ENCODE assay signal across 1 cellular context in the genomic region with DNA sequence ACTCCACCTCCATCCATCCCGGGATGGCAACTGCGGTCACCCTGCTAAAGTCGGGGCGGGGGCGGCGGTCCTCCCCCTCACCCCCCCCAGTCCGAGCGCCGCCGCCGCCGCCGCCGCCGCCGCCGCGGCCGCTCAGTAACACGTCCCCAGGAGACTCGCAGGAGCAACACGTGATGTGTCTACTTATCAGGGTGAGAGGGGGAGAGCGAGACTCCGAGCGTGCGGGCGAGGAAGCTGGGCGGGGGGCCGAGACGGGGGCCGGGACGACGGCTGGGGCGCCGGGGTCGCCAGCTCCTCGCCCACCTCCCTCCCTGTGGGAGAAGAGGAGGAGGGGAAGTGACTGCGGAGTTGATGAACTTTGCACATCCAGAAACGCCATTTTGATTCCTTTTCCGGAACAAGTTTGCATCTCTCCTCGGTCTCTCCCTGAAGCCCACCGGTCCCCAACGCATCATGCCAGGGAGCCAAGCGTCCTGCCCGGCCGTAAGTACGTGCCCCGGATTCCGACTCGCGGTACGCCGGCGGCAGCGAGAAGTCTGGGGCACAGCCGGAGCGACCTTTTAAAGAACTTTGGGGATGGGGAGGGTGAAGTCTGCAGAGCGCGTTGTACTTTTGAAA.
TF ChIP-seq lines count a peak whose summit lies in the region.

A gene with protein sequence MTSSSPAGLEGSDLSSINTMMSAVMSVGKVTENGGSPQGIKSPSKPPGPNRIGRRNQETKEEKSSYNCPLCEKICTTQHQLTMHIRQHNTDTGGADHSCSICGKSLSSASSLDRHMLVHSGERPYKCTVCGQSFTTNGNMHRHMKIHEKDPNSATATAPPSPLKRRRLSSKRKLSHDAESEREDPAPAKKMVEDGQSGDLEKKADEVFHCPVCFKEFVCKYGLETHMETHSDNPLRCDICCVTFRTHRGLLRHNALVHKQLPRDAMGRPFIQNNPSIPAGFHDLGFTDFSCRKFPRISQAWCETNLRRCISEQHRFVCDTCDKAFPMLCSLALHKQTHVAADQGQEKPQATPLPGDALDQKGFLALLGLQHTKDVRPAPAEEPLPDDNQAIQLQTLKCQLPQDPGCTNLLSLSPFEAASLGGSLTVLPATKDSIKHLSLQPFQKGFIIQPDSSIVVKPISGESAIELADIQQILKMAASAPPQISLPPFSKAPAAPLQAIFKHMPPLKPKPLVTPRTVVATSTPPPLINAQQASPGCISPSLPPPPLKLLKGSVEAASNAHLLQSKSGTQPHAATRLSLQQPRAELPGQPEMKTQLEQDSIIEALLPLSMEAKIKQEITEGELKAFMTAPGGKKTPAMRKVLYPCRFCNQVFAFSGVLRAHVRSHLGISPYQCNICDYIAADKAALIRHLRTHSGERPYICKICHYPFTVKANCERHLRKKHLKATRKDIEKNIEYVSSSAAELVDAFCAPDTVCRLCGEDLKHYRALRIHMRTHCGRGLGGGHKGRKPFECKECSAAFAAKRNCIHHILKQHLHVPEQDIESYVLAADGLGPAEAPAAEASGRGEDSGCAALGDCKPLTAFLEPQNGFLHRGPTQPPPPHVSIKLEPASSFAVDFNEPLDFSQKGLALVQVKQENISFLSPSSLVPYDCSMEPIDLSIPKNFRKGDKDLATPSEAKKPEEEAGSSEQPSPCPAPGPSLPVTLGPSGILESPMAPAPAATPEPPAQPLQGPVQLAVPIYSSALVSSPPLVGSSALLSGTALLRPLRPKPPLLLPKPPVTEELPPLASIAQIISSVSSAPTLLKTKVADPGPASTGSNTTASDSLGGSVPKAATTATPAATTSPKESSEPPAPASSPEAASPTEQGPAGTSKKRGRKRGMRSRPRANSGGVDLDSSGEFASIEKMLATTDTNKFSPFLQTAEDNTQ (N-terminal part only) (plus strand): TSS at position 384 of the 618 bp plus-strand sequence. CDS start 73,951 bp downstream, outside the sequence.

TF ChIP-seq in HepG2, 621 proteins besides CTCF, POLR2A, EP300 and RAD21 (continued from another document):
- TF ChIP-seq MXD4 (CRISPR knock-in tag; IDR thresholded peaks at IDR 0.05): no peak; the same call in 1 of the 2 replicates
- peak; percentile 78 for TF ChIP-seq BRD4 (CRISPR knock-in tag; IDR thresholded peaks at IDR 0.05)
- no peak for TF ChIP-seq HOXA5 (CRISPR knock-in tag; IDR thresholded peaks at IDR 0.05)
- TF ChIP-seq, protein P1, sequence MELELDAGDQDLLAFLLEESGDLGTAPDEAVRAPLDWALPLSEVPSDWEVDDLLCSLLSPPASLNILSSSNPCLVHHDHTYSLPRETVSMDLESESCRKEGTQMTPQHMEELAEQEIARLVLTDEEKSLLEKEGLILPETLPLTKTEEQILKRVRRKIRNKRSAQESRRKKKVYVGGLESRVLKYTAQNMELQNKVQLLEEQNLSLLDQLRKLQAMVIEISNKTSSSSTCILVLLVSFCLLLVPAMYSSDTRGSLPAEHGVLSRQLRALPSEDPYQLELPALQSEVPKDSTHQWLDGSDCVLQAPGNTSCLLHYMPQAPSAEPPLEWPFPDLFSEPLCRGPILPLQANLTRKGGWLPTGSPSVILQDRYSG (CRISPR knock-in tag; IDR thresholded peaks at IDR 0.05): no peak
- TF ChIP-seq ZSCAN22 (CRISPR knock-in tag; IDR thresholded peaks at IDR 0.05): no peak
- TF ChIP-seq ZNF20 (CRISPR knock-in tag; IDR thresholded peaks at IDR 0.05): no peak
- TF ChIP-seq, protein P2, sequence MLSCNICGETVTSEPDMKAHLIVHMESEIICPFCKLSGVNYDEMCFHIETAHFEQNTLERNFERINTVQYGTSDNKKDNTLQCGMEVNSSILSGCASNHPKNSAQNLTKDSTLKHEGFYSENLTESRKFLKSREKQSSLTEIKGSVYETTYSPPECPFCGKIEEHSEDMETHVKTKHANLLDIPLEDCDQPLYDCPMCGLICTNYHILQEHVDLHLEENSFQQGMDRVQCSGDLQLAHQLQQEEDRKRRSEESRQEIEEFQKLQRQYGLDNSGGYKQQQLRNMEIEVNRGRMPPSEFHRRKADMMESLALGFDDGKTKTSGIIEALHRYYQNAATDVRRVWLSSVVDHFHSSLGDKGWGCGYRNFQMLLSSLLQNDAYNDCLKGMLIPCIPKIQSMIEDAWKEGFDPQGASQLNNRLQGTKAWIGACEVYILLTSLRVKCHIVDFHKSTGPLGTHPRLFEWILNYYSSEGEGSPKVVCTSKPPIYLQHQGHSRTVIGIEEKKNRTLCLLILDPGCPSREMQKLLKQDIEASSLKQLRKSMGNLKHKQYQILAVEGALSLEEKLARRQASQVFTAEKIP (CRISPR knock-in tag; IDR thresholded peaks at IDR 0.05; ENCODE audit: borderline replicate concordance): no peak
- TF ChIP-seq ZNF776 (CRISPR knock-in tag; IDR thresholded peaks at IDR 0.05): no peak
- no peak for TF ChIP-seq ZNF24 (IDR thresholded peaks at IDR 0.05)
- TF ChIP-seq NCOA5 (CRISPR knock-in tag; IDR thresholded peaks at IDR 0.05): no peak
- 0 out of 2 replicates have a peak, but pooled peaks have one; percentile 9 for TF ChIP-seq ZNF3 (CRISPR knock-in tag; IDR thresholded peaks at IDR 0.05)
- peak; percentile 36; the same call in 1 of the 2 replicates for TF ChIP-seq ZFX (CRISPR knock-in tag; IDR thresholded peaks at IDR 0.05; ENCODE audit: low read depth)
- no peak for TF ChIP-seq MAFF (IDR thresholded peaks at IDR 0.05; ENCODE audit: low read depth, low read length)
- no peak for TF ChIP-seq ZC3H4 (CRISPR knock-in tag; IDR thresholded peaks at IDR 0.05; ENCODE audit: borderline replicate concordance)
- peak; percentile 22; the same call in 1 of the 2 replicates for TF ChIP-seq FOXC1 (CRISPR knock-in tag; IDR thresholded peaks at IDR 0.05; ENCODE audit: borderline replicate concordance)
- peak; percentile 66; the same call in 1 of the 2 replicates for TF ChIP-seq PPARG (CRISPR knock-in tag; conservative IDR thresholded peaks at IDR 0.05)
- TF ChIP-seq, protein P3, sequence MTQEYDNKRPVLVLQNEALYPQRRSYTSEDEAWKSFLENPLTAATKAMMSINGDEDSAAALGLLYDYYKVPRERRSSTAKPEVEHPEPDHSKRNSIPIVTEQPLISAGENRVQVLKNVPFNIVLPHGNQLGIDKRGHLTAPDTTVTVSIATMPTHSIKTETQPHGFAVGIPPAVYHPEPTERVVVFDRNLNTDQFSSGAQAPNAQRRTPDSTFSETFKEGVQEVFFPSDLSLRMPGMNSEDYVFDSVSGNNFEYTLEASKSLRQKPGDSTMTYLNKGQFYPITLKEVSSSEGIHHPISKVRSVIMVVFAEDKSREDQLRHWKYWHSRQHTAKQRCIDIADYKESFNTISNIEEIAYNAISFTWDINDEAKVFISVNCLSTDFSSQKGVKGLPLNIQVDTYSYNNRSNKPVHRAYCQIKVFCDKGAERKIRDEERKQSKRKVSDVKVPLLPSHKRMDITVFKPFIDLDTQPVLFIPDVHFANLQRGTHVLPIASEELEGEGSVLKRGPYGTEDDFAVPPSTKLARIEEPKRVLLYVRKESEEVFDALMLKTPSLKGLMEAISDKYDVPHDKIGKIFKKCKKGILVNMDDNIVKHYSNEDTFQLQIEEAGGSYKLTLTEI (CRISPR knock-in tag; conservative IDR thresholded peaks at IDR 0.05): no peak
- no peak for TF ChIP-seq MTA1 (CRISPR knock-in tag; IDR thresholded peaks at IDR 0.05; ENCODE audit: borderline replicate concordance)
- TF ChIP-seq ZNF251 (CRISPR knock-in tag; IDR thresholded peaks at IDR 0.05): no peak
- no peak for TF ChIP-seq NFE2L1 (CRISPR knock-in tag; IDR thresholded peaks at IDR 0.05; ENCODE audit: borderline replicate concordance)
- TF ChIP-seq, protein P4, sequence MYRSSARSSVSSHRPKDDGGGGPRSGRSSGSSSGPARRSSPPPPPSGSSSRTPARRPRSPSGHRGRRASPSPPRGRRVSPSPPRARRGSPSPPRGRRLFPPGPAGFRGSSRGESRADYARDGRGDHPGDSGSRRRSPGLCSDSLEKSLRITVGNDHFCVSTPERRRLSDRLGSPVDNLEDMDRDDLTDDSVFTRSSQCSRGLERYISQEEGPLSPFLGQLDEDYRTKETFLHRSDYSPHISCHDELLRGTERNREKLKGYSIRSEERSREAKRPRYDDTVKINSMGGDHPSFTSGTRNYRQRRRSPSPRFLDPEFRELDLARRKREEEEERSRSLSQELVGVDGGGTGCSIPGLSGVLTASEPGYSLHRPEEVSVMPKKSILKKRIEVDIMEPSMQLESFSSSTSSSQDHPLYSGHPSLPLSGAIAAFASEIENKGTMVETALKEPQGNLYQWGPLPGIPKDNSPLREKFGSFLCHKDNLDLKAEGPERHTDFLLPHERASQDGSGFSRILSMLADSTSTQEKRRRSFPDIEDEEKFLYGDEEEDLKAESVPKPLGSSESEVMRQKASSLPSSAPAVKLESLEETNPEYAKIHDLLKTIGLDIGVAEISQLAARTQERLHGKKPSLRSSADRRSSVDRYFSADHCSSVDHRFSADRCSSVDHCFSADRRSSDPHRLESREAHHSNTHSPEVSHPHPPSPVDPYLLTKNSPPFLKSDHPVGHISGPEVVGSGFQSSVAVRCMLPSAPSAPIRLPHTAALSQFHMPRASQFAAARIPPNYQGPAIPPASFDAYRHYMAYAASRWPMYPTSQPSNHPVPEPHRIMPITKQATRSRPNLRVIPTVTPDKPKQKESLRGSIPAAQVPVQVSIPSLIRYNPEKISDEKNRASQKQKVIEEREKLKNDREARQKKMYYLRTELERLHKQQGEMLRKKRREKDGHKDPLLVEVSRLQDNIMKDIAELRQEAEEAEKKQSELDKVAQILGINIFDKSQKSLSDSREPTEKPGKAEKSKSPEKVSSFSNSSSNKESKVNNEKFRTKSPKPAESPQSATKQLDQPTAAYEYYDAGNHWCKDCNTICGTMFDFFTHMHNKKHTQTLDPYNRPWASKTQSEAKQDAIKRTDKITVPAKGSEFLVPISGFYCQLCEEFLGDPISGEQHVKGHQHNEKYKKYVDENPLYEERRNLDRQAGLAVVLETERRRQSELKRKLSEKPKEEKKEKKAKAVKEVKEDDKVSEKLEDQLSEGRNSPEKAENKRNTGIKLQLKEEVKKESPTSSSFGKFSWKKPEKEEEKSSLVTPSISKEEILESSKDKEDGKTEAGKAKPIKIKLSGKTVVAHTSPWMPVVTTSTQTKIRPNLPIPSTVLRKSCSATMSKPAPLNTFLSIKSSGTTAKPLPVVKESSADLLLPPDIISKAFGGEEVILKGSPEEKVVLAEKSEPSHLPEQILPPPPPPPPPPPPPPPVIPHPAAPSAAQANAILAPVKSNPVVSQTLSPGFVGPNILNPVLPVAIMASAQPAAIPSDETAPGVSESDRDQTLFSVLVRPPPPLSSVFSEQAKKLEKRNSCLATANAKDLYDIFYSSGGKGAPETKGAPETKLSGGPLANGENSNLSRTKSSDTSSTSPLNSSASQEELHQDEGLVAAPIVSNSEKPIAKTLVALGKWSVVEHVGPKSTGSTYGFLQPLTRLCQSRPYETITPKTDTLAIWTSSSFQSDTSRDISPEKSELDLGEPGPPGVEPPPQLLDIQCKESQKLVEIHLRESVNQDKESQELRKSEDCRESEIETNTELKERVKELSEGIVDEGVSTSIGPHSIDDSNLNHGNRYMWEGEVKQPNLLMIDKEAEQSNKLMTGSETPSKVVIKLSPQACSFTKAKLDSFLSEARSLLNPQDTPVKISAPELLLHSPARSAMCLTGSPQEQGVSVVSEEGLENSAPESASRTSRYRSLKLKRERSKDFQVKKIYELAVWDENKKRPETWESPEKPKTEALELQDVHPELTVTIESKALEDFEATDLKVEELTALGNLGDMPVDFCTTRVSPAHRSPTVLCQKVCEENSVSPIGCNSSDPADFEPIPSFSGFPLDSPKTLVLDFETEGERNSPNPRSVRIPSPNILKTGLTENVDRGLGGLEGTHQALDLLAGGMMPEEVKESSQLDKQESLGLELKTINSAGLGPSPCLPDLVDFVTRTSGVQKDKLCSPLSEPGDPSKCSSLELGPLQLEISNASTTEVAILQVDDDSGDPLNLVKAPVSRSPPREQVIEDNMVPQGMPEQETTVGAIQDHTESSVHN (CRISPR knock-in tag; IDR thresholded peaks at IDR 0.05): no peak
- TF ChIP-seq CENPT (CRISPR knock-in tag; IDR thresholded peaks at IDR 0.05; ENCODE audit: low read depth): no peak
- no peak for TF ChIP-seq ZNF672 (CRISPR knock-in tag; IDR thresholded peaks at IDR 0.05)
- TF ChIP-seq ZNF354B (CRISPR knock-in tag; IDR thresholded peaks at IDR 0.05): 0 out of 2 replicates have a peak, but pooled peaks have one; percentile 13
- TF ChIP-seq, protein P5, sequence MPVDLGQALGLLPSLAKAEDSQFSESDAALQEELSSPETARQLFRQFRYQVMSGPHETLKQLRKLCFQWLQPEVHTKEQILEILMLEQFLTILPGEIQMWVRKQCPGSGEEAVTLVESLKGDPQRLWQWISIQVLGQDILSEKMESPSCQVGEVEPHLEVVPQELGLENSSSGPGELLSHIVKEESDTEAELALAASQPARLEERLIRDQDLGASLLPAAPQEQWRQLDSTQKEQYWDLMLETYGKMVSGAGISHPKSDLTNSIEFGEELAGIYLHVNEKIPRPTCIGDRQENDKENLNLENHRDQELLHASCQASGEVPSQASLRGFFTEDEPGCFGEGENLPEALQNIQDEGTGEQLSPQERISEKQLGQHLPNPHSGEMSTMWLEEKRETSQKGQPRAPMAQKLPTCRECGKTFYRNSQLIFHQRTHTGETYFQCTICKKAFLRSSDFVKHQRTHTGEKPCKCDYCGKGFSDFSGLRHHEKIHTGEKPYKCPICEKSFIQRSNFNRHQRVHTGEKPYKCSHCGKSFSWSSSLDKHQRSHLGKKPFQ (CRISPR knock-in tag; IDR thresholded peaks at IDR 0.05; ENCODE audit: insufficient replicate concordance): no peak
- TF ChIP-seq, protein P6, sequence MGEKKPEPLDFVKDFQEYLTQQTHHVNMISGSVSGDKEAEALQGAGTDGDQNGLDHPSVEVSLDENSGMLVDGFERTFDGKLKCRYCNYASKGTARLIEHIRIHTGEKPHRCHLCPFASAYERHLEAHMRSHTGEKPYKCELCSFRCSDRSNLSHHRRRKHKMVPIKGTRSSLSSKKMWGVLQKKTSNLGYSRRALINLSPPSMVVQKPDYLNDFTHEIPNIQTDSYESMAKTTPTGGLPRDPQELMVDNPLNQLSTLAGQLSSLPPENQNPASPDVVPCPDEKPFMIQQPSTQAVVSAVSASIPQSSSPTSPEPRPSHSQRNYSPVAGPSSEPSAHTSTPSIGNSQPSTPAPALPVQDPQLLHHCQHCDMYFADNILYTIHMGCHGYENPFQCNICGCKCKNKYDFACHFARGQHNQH (CRISPR knock-in tag; IDR thresholded peaks at IDR 0.05): no peak
- TF ChIP-seq ZNF766 (CRISPR knock-in tag; IDR thresholded peaks at IDR 0.05; ENCODE audit: borderline replicate concordance): no peak
- TF ChIP-seq MATR3 (CRISPR knock-in tag; IDR thresholded peaks at IDR 0.05): no peak
